ENCODE assay signal across 8 cellular contexts in the genomic region with DNA sequence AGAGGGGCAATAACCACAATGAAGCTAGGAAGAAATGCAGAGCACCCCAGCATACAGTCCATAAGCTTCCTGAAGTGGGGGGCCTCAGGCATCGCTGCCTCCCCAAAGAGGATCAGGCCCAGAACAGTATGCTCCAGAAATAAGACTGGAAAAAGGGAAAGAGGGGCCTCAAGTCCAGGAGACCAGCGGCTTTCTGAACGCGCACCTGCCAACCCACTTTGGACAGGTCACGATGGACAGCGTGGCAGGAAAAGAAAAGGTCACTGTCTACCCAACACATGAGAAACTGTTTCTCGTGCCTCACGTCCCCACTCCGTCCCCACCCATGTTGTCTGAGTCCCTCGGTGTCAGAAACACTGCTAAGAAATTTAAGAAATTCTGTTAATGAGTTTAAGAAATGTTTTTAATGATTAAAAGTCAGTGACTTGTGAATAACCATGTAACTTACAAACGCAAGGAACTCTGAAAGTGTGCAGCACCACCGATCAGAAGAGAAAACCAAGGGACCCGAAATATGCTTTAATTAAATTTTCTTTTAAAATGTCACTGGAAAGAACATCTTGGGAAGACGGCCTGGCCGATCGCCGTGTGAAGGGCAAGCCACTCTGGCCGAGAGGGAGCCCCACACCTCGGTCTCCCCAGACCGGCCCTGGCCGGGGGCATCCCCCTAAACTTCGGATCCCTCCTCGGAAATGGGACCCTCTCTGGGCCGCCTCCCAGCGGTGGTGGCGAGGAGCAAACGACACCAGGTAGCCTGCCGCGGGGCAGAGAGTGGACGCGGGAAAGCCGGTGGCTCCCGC. TPM values are rescaled to one million over a fixed set of nuclear protein-coding genes. Genes with fewer than 3 reads are reported as not detected.
DNase-seq lines count a peak whose midpoint lies in the region; FAIRE-seq and TF ChIP-seq lines count a peak whose summit lies in the region.

No MANE protein-coding gene starts in this region.

- H3K4me1 ChIP-seq in HAP-1 (peaks cover 18% of the 10 kb centered on the region), kidney (ENCODE audit: control insufficient read depth in 1 of 2, insufficient read depth in 1 of 2, low read depth in 1 of 2, low read length in 2 of 2) (peaks cover 0 to 4% of the 10 kb centered on the region in 2 donors), stomach smooth muscle (ENCODE audit: control insufficient read depth, insufficient read depth, low read length) (peaks cover 4% of the 10 kb centered on the region)

- H3K27ac ChIP-seq in kidney (ENCODE audit: low read depth in 2 of 2, low read length in 2 of 2) (peak overlapping the region; percentile 66 to 80), stomach smooth muscle (ENCODE audit: low read length) (no peak overlapping the region)

- in situ Hi-C loops in HAP-1 (cut with MboI; ENCODE audit: low sequenced_read_pairs): no loop called here

- peak overlapping the region; percentile 26 to 46 for H3K9ac ChIP-seq in kidney (ENCODE audit: low read length in 2 of 2)
- peak overlapping the region in 1 of 2 donors; percentile 55 for H3K9ac ChIP-seq in stomach smooth muscle (ENCODE audit: low read length in 2 of 2)

- intact Hi-C loops in kidney (cut with DNase I): no loop called here

- no peak for FAIRE-seq in kidney (lab: Jason Lieb, UNC)

- H3K9me3 ChIP-seq in HAP-1 (no peaks in the 10 kb centered on the region), kidney (ENCODE audit: control insufficient read depth in 1 of 2, low read length in 2 of 2) (no peaks in the 10 kb centered on the region), stomach smooth muscle (ENCODE audit: control insufficient read depth in 2 of 2, low read length in 2 of 2) (no peaks in the 10 kb centered on the region)

- H3K36me3 ChIP-seq in HAP-1 (replicated peaks): no peaks in the 10 kb centered on the region
- no peaks in the 10 kb centered on the region for H3K36me3 ChIP-seq in kidney (ENCODE audit: control insufficient read depth in 1 of 2, insufficient read depth in 2 of 2, low read length in 2 of 2)
- no peaks in the 10 kb centered on the region for H3K36me3 ChIP-seq in stomach smooth muscle (ENCODE audit: control insufficient read depth in 2 of 2, insufficient read depth in 2 of 2, low read length in 2 of 2)

- TF ChIP-seq CTCF in kidney (IDR thresholded peaks at IDR 0.05; ENCODE audit: borderline replicate concordance, extremely low read depth, insufficient read depth): peak; percentile 8

- peak; percentile 49 for DNase-seq in 8988T
- DNase-seq in HAP-1 (ENCODE audit: low spot score in 2 of 2): peak; percentile 21 to 65
- peak; percentile 52 for DNase-seq in astrocyte of the hippocampus (ENCODE audit: low read depth, low spot score)
- peak; percentile 85 for DNase-seq in kidney
- DNase-seq in activated CD4-positive, CD25-positive, alpha-beta regulatory T cell treated with anti-CD3 and anti-CD28 coated beads, Interleukin-2, amount 50 U/mL, for 72 hours: no peak
- no peak for DNase-seq in UCSD-AML1 (lab: John Stamatoyannopoulos, UW; ENCODE audit: unreplicated experiment)
- no peak for DNase-seq in stimulated activated CD4-positive, alpha-beta T cell treated with anti-CD3 and anti-CD28 coated beads, Interleukin-12 subunit alpha, Interleukin-12 subunit beta, amount 100 ng/mL, for 4 hours

- H3K27me3 ChIP-seq in HAP-1 (ENCODE audit: low read depth) (no peaks in the 10 kb centered on the region), stomach smooth muscle (ENCODE audit: control insufficient read depth in 1 of 2, insufficient read depth in 2 of 2, low read length in 2 of 2) (peaks cover 9 to 23% of the 10 kb centered on the region in 2 donors)

- peak overlapping the region; percentile 47 for H3K4me3 ChIP-seq in HAP-1
- H3K4me3 ChIP-seq in kidney (ENCODE audit: low read length in 2 of 2): peak overlapping the region; percentile 55 to 74
- peak overlapping the region; percentile 35 to 64 for H3K4me3 ChIP-seq in stomach smooth muscle (ENCODE audit: low read length in 2 of 2)

RNA-seq across cellular contexts. Expression of a gene that starts 1.7 kb away (rescaled TPM):
- total RNA-seq in kidney: 19.2 TPM
- 19.0 TPM for polyA plus RNA-seq in kidney (ENCODE audit: insufficient read depth, low read depth, low replicate concordance)

Comparison
In these comparisons a context has a peak if more than half of its experiments do, and no peak if none do; other contexts are left out.
1. DNase-seq: peak in 8988T (single experiment), HAP-1 (2 of 2), astrocyte of the hippocampus (single experiment) and kidney (single experiment); none in activated CD4-positive, CD25-positive, alpha-beta regulatory T cell treated with anti-CD3 and anti-CD28 coated beads, Interleukin-2, amount 50 U/mL, for 72 hours (single experiment), UCSD-AML1 (single experiment) and stimulated activated CD4-positive, alpha-beta T cell treated with anti-CD3 and anti-CD28 coated beads, Interleukin-12 subunit alpha, Interleukin-12 subunit beta, amount 100 ng/mL, for 4 hours (single experiment).
2. Peak in every context shown above with its lines, with median percentiles within 50 percentile points of each other: H3K4me3 ChIP-seq.